Comparison of ENCODE assay signal across 8 cellular contexts in the genomic region with DNA sequence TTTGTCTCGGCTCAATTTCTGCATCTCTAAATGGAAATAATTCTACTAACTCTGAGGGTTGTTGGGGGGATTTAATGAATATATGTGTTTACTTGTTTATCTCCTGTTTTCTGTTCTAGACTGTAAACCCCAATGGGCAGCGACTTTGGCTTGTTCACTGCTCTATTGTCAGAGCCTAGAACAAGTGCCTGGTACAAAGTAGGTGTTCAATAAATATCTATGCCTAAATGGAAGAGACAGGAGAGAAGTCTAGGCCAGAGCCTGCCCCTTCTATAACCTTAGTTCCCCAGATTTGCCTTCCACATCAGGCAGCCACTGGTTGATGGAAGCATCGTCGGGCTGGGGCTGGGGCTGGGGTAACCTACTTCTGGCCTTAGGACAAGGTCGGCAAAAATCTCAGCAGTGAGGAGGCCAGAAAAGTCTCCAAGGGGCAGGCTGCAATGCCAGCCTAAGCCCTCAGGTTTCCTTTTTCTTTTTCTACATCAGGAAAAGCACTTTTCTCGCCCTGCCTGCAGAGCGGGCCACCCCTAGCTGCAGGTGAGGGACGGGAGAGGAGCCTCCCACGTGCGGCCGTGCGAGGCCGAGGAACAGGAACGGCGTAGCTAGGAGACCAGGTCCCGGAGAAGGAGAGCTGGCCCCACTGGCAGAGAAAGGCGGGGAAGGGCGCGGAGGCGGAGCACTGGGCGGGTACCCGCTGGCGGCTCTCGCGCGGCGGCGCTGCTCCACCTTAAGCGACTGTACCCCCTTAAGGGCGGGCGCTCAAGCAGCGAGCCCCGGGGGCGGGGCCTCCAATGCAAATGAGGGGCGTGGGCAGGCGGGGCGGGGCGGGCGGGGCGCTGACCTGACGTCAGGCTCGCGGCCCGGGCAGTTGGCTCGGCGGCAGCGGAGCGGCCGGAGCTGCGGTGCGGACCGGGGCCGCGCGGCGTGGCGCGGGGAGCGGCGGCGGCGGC. TPM values are rescaled to one million over a fixed set of nuclear protein-coding genes. Genes with fewer than 3 reads are reported as not detected.
DNase-seq lines count a peak whose midpoint lies in the region; TF ChIP-seq lines count a peak whose summit lies in the region.

CNNM4 (plus strand) TSS at position 867 of the 950 bp plus-strand sequence. CDS start 98 bp downstream, outside the sequence.

- H3K27ac ChIP-seq in temporal lobe (ENCODE audit: low read depth, low read length) = peak within 1 kb of the TSS; percentile 76

- H3K4me3 ChIP-seq in GM06990 (replicated peaks; ENCODE audit: low read depth, low read length) = peak within 1 kb of the TSS; percentile 67

- no peaks in the 10 kb centered on the region for H3K36me3 Mint-ChIP-seq in HFFc6 (ENCODE audit: low read depth)
- H3K36me3 Mint-ChIP-seq in activated naive CD4-positive, alpha-beta T cell treated with anti-CD3 and anti-CD28 coated beads, Interleukin-2, amount 10 ng/mL, durations not matched to agents 7 days and 5 days = no peaks in the 10 kb centered on the region

- in situ Hi-C loops in SK-MEL-5 (cut with HindIII; ENCODE audit: low pct_unique_long_range_greater_than_20kb, low sequenced_read_pairs) = no loop called here

- no peaks in the 10 kb centered on the region; the same call in 1 of the 2 replicates for H3K27me3 Mint-ChIP-seq in HFFc6 (ENCODE audit: insufficient read depth)
- H3K27me3 Mint-ChIP-seq in activated naive CD4-positive, alpha-beta T cell treated with anti-CD3 and anti-CD28 coated beads, Interleukin-2, amount 10 ng/mL, durations not matched to agents 7 days and 5 days = peaks cover 8% of the 10 kb centered on the region

- no peaks in the 10 kb centered on the region for H3K36me3 ChIP-seq in GM06990 (ENCODE audit: control insufficient read depth, insufficient read depth, low read length)

- peak within 1 kb of the TSS; percentile 72 for H3K27ac Mint-ChIP-seq in HFFc6
- H3K27ac Mint-ChIP-seq in activated naive CD4-positive, alpha-beta T cell treated with anti-CD3 and anti-CD28 coated beads, Interleukin-2, amount 10 ng/mL, durations not matched to agents 7 days and 5 days = peak within 1 kb of the TSS; percentile 80

- TF ChIP-seq CTCF in GM06990 (IDR thresholded peaks at IDR 0.05; ENCODE audit: insufficient read depth, low read length, poor library complexity, severe bottlenecking) (peak; percentile 4), HFFc6 (IDR thresholded peaks at IDR 0.05) (no peak)

- H3K27me3 ChIP-seq in GM06990 (replicated peaks; ENCODE audit: control insufficient read depth, insufficient read depth, low read length) = no peaks in the 10 kb centered on the region

- CTCF ChIA-PET in activated naive CD4-positive, alpha-beta T cell treated with anti-CD3 and anti-CD28 coated beads, Interleukin-2, amount 10 ng/mL, durations not matched to agents 7 days and 5 days (lab: Charles Lee) = interaction anchor here (1.2 to 6.7 kb wide), 8 partner anchors 14 to 158 kb away, joined by 3 to 43 read pairs (median 4); partner anchors contain the start of gene ANKRD39

- H3K4me3 Mint-ChIP-seq in HFFc6 = peak within 1 kb of the TSS; percentile 84
- H3K4me3 Mint-ChIP-seq in activated naive CD4-positive, alpha-beta T cell treated with anti-CD3 and anti-CD28 coated beads, Interleukin-2, amount 10 ng/mL, durations not matched to agents 7 days and 5 days = peak within 1 kb of the TSS; percentile 79

- DNase-seq in GM06990 (ENCODE audit: extremely low read depth, insufficient read length) (peak; percentile 93), HFFc6 (peak; percentile 82), NAMALWA (ENCODE audit: low spot score) (peak; percentile 92), SK-MEL-5 (ENCODE audit: low read depth, low spot score) (peak; percentile 86), globus pallidus (ENCODE audit: low spot score) (peak; percentile 93), occipital lobe (lab: John Stamatoyannopoulos, UW) (peak; percentile 92)
- DNase-seq in activated naive CD4-positive, alpha-beta T cell treated with anti-CD3 and anti-CD28 coated beads, Interleukin-2, amount 10 ng/mL, durations not matched to agents 7 days and 5 days = peak; percentile 95

- peaks cover 46% of the 10 kb centered on the region for H3K4me1 Mint-ChIP-seq in HFFc6 (ENCODE audit: low read depth)
- H3K4me1 Mint-ChIP-seq in activated naive CD4-positive, alpha-beta T cell treated with anti-CD3 and anti-CD28 coated beads, Interleukin-2, amount 10 ng/mL, durations not matched to agents 7 days and 5 days = peaks cover 55% of the 10 kb centered on the region

- H3K9me3 Mint-ChIP-seq in HFFc6 = no peaks in the 10 kb centered on the region
- H3K9me3 Mint-ChIP-seq in activated naive CD4-positive, alpha-beta T cell treated with anti-CD3 and anti-CD28 coated beads, Interleukin-2, amount 10 ng/mL, durations not matched to agents 7 days and 5 days = no peaks in the 10 kb centered on the region

RNA-seq across cellular contexts. Expression of gene CNNM4, which starts in this region (rescaled TPM):
- 1 to 10 TPM; 4.4 to 5.4 (median 5.1) TPM for total RNA-seq in HFFc6 (2021; fragmentation: NEBNext Ultra II Directional; extraction: Animal tissue kit (Norgen Biotek cat#: 25700))
- total RNA-seq in SK-MEL-5 (2014; rRNA removed; shearing (Covaris generic)) = 1.7 and 2.9 TPM in 2 replicates
- polyA plus RNA-seq in SK-MEL-5 (2015; cell fraction: cytosol; rRNA removed) = 5.9 and 6.6 TPM in 2 replicates
- polyA plus RNA-seq in SK-MEL-5 (2015; cell fraction: nucleus; rRNA removed) = 4.5 and 5.2 TPM in 2 replicates
- total RNA-seq in occipital lobe = 8.1 TPM
- 6.4 TPM for total RNA-seq in temporal lobe

Comparison
In these comparisons a context has a peak if more than half of its experiments do, and no peak if none do; other contexts are left out.
1. Peak in every context shown above with its lines: DNase-seq, H3K4me3 ChIP-seq and H3K27ac ChIP-seq.